8 cellular contexts compared by ENCODE assay signal in genomic region chr21:44836666-44837471, GRCh38. TPM values are rescaled to one million over a fixed set of nuclear protein-coding genes. Genes with fewer than 3 reads are reported as not detected.
A peak's percentile ranks its signal among the peaks of the same experiment; 100 is the strongest.
DNase-seq lines count a peak whose midpoint lies in the region; ATAC-seq and TF ChIP-seq lines count a peak whose summit lies in the region.

No MANE protein-coding gene starts in this region.

- 35 to 39% methylated on average over 31 to 32 of the region's 37 CpGs for WGBS in GM23248 (ENCODE audit: low coverage in 1 of 2, low lambda C conversion rate in 2 of 2, missing lambda C conversion rate in 2 of 2), 2 experiments
- no CpG with 5 or more reads among the region's 37 CpGs for WGBS in trophoblast cell (ENCODE audit: extremely low coverage, insufficient coverage, insufficient read length)
- 63 to 64% methylated on average over 14 to 29 of the region's 37 CpGs for WGBS in tibial nerve, 2 donors

- H2AK5ac ChIP-seq in trophoblast cell (ENCODE audit: low read length), result no peak overlapping the region

- TF ChIP-seq EP300 in tibial nerve (IDR thresholded peaks at IDR 0.05), result no peak

- H3K18ac ChIP-seq in trophoblast cell (ENCODE audit: low read length), result no peak overlapping the region

- H3K4me2 ChIP-seq in GM23248 (ENCODE audit: unreplicated experiment), result peak overlapping the region; percentile 7
- no peak overlapping the region for H3K4me2 ChIP-seq in trophoblast cell (ENCODE audit: low read length)

- H3K27me3 ChIP-seq in GM23248 (replicated peaks; ENCODE audit: insufficient read depth), result 0 out of 2 replicates have a peak, but pooled peaks cover 4% of the 10 kb centered on the region
- H3K27me3 ChIP-seq in trophoblast cell (ENCODE audit: insufficient read depth, low read length), result no peaks in the 10 kb centered on the region
- H3K27me3 ChIP-seq in tibial nerve, result no peaks in the 10 kb centered on the region

- peak overlapping the region; percentile 49 for H2AFZ ChIP-seq in GM23248
- H2AFZ ChIP-seq in trophoblast cell (ENCODE audit: insufficient read depth, low read length, poor library complexity), result peak overlapping the region; percentile 54

- no peak overlapping the region for H4K12ac ChIP-seq in trophoblast cell (ENCODE audit: low read depth, low read length)

- peaks cover 8% of the 10 kb centered on the region; the same call in 1 of the 2 replicates for H3K4me1 ChIP-seq in GM23248 (ENCODE audit: insufficient read depth)
- H3K4me1 ChIP-seq in trophoblast cell (ENCODE audit: control insufficient read depth in 1 of 2, insufficient read depth in 2 of 2, low read length in 2 of 2), result peaks cover 5 to 9% of the 10 kb centered on the region in 2 experiments
- peaks cover 0 to 5% (median 0%) of the 10 kb centered on the region in 4 donors for H3K4me1 ChIP-seq in tibial nerve

- H3K23ac ChIP-seq in trophoblast cell (ENCODE audit: low read length), result no peak overlapping the region

- H3F3A ChIP-seq in GM23248 (ENCODE audit: insufficient read depth), result no peaks in the 10 kb centered on the region

- H3K27ac ChIP-seq in GM23248 (no peak overlapping the region), trophoblast cell (ENCODE audit: low read depth, low read length) (no peak overlapping the region), tibial nerve (no peak overlapping the region)

- no peak overlapping the region for H2BK5ac ChIP-seq in trophoblast cell (ENCODE audit: low read depth, low read length, poor library complexity)

- TF ChIP-seq POLR2A in GM18505 (IDR thresholded peaks at IDR 0.05; ENCODE audit: borderline replicate concordance, extremely low read depth, insufficient read depth, insufficient read length), result no peak
- TF ChIP-seq POLR2A in tibial nerve (IDR thresholded peaks at IDR 0.05), result no peak

- no peak overlapping the region for H4K91ac ChIP-seq in trophoblast cell (ENCODE audit: low read depth, low read length)

- H4K20me1 ChIP-seq in GM23248 (ENCODE audit: insufficient read depth), result no peaks in the 10 kb centered on the region

- TF ChIP-seq CTCF in tibial nerve (IDR thresholded peaks at IDR 0.05), result no peak

- ATAC-seq in GM19463 (IDR thresholded peaks at IDR 0.05; ENCODE audit: unreplicated experiment) (no peak), GM18505 (IDR thresholded peaks at IDR 0.05; ENCODE audit: unreplicated experiment) (no peak), HG02852 (IDR thresholded peaks at IDR 0.05; ENCODE audit: unreplicated experiment) (no peak)

- H3K4me3 ChIP-seq in GM23248 (no peak overlapping the region), trophoblast cell (ENCODE audit: low read depth, low read length) (no peak overlapping the region), tibial nerve (no peak overlapping the region)

- H4K8ac ChIP-seq in trophoblast cell (ENCODE audit: low read depth, low read length), result no peak overlapping the region

- peak; percentile 77 for DNase-seq in GM23248
- peak; percentile 25 for DNase-seq in NCI-H345 treated with DMSO at 0.1 percent for 48 hours (lab: John Stamatoyannopoulos, UW; ENCODE audit: unreplicated experiment)
- DNase-seq in ecto neural progenitor cell (ENCODE audit: low spot score), result peak; percentile 43
- peak; percentile 16 to 45 for DNase-seq in trophoblast cell
- DNase-seq in tibial nerve (ENCODE audit: low spot score in 2 of 2), result no peak

- no peaks in the 10 kb centered on the region for H3K36me3 ChIP-seq in GM23248 (ENCODE audit: low read depth)
- H3K36me3 ChIP-seq in trophoblast cell (ENCODE audit: control insufficient read depth in 1 of 2, insufficient read depth in 2 of 2, low read length in 2 of 2), result no peaks in the 10 kb centered on the region
- no peaks in the 10 kb centered on the region for H3K36me3 ChIP-seq in tibial nerve

- H3K9me3 ChIP-seq in GM23248 (ENCODE audit: low read depth) (no peaks in the 10 kb centered on the region), trophoblast cell (ENCODE audit: insufficient read depth, low read depth, low read length) (no peaks in the 10 kb centered on the region), tibial nerve (no peaks in the 10 kb centered on the region)

- no peak overlapping the region for H3K9ac ChIP-seq in GM23248
- no peak overlapping the region for H3K9ac ChIP-seq in trophoblast cell (ENCODE audit: low read length)

- no peak overlapping the region for H2BK120ac ChIP-seq in trophoblast cell (ENCODE audit: insufficient read depth, low read length, poor library complexity)

- in situ Hi-C loops in GM23248 (cut with MboI), result no loop called here

- no peaks in the 10 kb centered on the region for H3K9me2 ChIP-seq in GM23248 (ENCODE audit: insufficient read depth)

- H3K79me2 ChIP-seq in GM23248 (ENCODE audit: insufficient read depth), result no peaks in the 10 kb centered on the region
- H3K79me2 ChIP-seq in trophoblast cell (ENCODE audit: control insufficient read depth, insufficient read depth, low read length, poor library complexity), result no peaks in the 10 kb centered on the region

- peak overlapping the region; percentile 30 for H3K14ac ChIP-seq in trophoblast cell (ENCODE audit: low read length)

- H2BK12ac ChIP-seq in trophoblast cell (ENCODE audit: low read length), result peak overlapping the region; percentile 34

- H3K4ac ChIP-seq in trophoblast cell (ENCODE audit: low read depth, low read length), result no peak overlapping the region

- H3K79me1 ChIP-seq in trophoblast cell (ENCODE audit: low read length), result no peaks in the 10 kb centered on the region

RNA-seq across cellular contexts. Expression of gene SUMO3, which starts 19.0 kb away (rescaled TPM):
- 97.3 and 110 TPM in 2 replicates for total RNA-seq in GM23248 (2014; rRNA removed; shearing (Covaris generic))
- polyA plus RNA-seq in GM23248 (2016; fragmentation: Nextera tagmentation; extraction: Ambion mirVana), result 178 TPM in 2 replicates
- polyA plus RNA-seq in trophoblast cell (2013), result 92.0 and 98.8 TPM in 2 replicates
- 10 to 100 TPM; 59.9 to 70.8 (median 62.1) TPM for total RNA-seq in tibial nerve

RNA-seq across cellular contexts. Expression of gene UBE2G2, which starts 35.2 kb away (rescaled TPM):
- 39.1 and 48.6 TPM in 2 replicates for total RNA-seq in GM23248 (2014; rRNA removed; shearing (Covaris generic))
- 62.3 and 64.4 TPM in 2 replicates for polyA plus RNA-seq in GM23248 (2016; fragmentation: Nextera tagmentation; extraction: Ambion mirVana)
- 31.5 and 32.1 TPM in 2 replicates for polyA plus RNA-seq in trophoblast cell (2013)
- 100 to 1,000 TPM in 2 of 4 donors, 10 to 100 TPM in 2; 89.4 to 165 (median 99.3) TPM for total RNA-seq in tibial nerve

RNA-seq across cellular contexts. Expression of gene PTTG1IP, which starts 36.6 kb away (rescaled TPM):
- 680 and 814 TPM in 2 replicates for total RNA-seq in GM23248 (2014; rRNA removed; shearing (Covaris generic))
- polyA plus RNA-seq in GM23248 (2016; fragmentation: Nextera tagmentation; extraction: Ambion mirVana), result 676 and 703 TPM in 2 replicates
- 258 and 262 TPM in 2 replicates for polyA plus RNA-seq in trophoblast cell (2013)
- 100 to 1,000 TPM; 175 to 328 (median 234) TPM for total RNA-seq in tibial nerve

Comparison
In these comparisons a context has a peak if more than half of its experiments do, and no peak if none do; other contexts are left out.
1. DNase-seq: peak in GM23248 (single experiment), NCI-H345 treated with DMSO at 0.1 percent for 48 hours (single experiment), ecto neural progenitor cell (single experiment) and trophoblast cell (2 of 2); none in tibial nerve (0 of 2).